Comparison of ENCODE assay signal across 8 cellular contexts in genomic region chr22:19122752-19123492, GRCh38. TPM values are rescaled to one million over a fixed set of nuclear protein-coding genes. Genes with fewer than 3 reads are reported as not detected.
A peak's percentile ranks its signal among the peaks of the same experiment; 100 is the strongest.
DNase-seq lines count a peak whose midpoint lies in the region; TF ChIP-seq lines count a peak whose summit lies in the region.

No MANE protein-coding gene starts in this region.

- DNase-seq in NCI-H2227 (lab: John Stamatoyannopoulos, UW; ENCODE audit: unreplicated experiment) (peak; percentile 69), NCI-H2227 treated with DMSO at 0.1 percent for 48 hours (lab: John Stamatoyannopoulos, UW) (no peak), PC-9 (no peak), endothelial cell (ENCODE audit: low spot score) (peak; percentile 37), NCI-H2081 treated with DMSO at 0.1 percent for 48 hours (lab: John Stamatoyannopoulos, UW) (no peak), NCI-H345 (lab: John Stamatoyannopoulos, UW) (no peak), SW 1271 (lab: John Stamatoyannopoulos, UW) (no peak)

- peaks cover 37% of the 10 kb centered on the region for H3K79me2 ChIP-seq in PC-9 (ENCODE audit: low read depth)

- H3K27ac Mint-ChIP-seq in endothelial cell (ENCODE audit: unreplicated experiment), result peak overlapping the region; percentile 10

- TF ChIP-seq CTCF in PC-9 (conservative IDR thresholded peaks at IDR 0.05) (no peak), endothelial cell (IDR thresholded peaks at IDR 0.05; ENCODE audit: unreplicated experiment) (no peak)

- no peaks in the 10 kb centered on the region for H3K9me2 ChIP-seq in PC-9 (ENCODE audit: insufficient read depth)

- H3K9me3 ChIP-seq in PC-9 (ENCODE audit: insufficient read depth, low read depth) (no peaks in the 10 kb centered on the region), muscle layer of duodenum (ENCODE audit: control insufficient read depth in 1 of 2, low read length in 2 of 2) (no peaks in the 10 kb centered on the region)

- H3K4me1 Mint-ChIP-seq in endothelial cell (ENCODE audit: unreplicated experiment), result peaks cover 19% of the 10 kb centered on the region

- CTCF ChIA-PET in PC-9 (lab: Charles Lee), result no interaction called here

- H3K4me3 Mint-ChIP-seq in endothelial cell (ENCODE audit: unreplicated experiment), result peak overlapping the region; percentile 87

- no peaks in the 10 kb centered on the region for H3K9me3 Mint-ChIP-seq in endothelial cell (ENCODE audit: unreplicated experiment)

- H3F3A ChIP-seq in PC-9 (ENCODE audit: insufficient read depth, low read depth), result no peaks in the 10 kb centered on the region

- peaks cover 17% of the 10 kb centered on the region for H4K20me1 ChIP-seq in PC-9 (ENCODE audit: insufficient read depth)

- no peak overlapping the region for H3K27ac ChIP-seq in PC-9
- no peak overlapping the region for H3K27ac ChIP-seq in muscle layer of duodenum (ENCODE audit: low read length)

- H3K27me3 ChIP-seq in PC-9 (ENCODE audit: insufficient read depth, low read depth) (no peaks in the 10 kb centered on the region), muscle layer of duodenum (ENCODE audit: low read depth, low read length) (no peaks in the 10 kb centered on the region)

- intact Hi-C loops in PC-9 (cut with micrococcal nuclease; ENCODE audit: unreplicated experiment), result no loop called here

- peaks cover 15% of the 10 kb centered on the region for H3K4me1 ChIP-seq in PC-9 (replicated peaks; ENCODE audit: insufficient read depth)
- peaks cover 23 to 32% of the 10 kb centered on the region in 2 donors for H3K4me1 ChIP-seq in muscle layer of duodenum (ENCODE audit: control insufficient read depth in 1 of 2, insufficient read depth in 2 of 2, low read length in 2 of 2)

- H3K4me3 ChIP-seq in PC-9 (peak overlapping the region; percentile 82; the same call in 1 of the 2 replicates), muscle layer of duodenum (ENCODE audit: low read depth in 1 of 2, low read length in 2 of 2) (peak overlapping the region; percentile 34 to 87)

- H3K36me3 ChIP-seq in PC-9 (ENCODE audit: low read depth) (no peaks in the 10 kb centered on the region), muscle layer of duodenum (ENCODE audit: control insufficient read depth in 1 of 2, insufficient read depth in 2 of 2, low read length in 2 of 2) (peaks cover 0 to 7% of the 10 kb centered on the region in 2 donors)

- H3K27me3 Mint-ChIP-seq in endothelial cell (ENCODE audit: unreplicated experiment), result peaks cover 8% of the 10 kb centered on the region

- no peaks in the 10 kb centered on the region for H3K36me3 Mint-ChIP-seq in endothelial cell (ENCODE audit: low read depth, unreplicated experiment)

- H3K4me2 ChIP-seq in PC-9, result peak overlapping the region; percentile 82

- H2AFZ ChIP-seq in PC-9, result peak overlapping the region; percentile 91

- BruUV-seq in PC-9 (replicated peaks; lab: Mats Ljungman, UMichigan), result no TSS peak

- POLR2A ChIA-PET in PC-9 (lab: Charles Lee; ENCODE audit: unreplicated experiment), result no interaction called here

RNA-seq across cellular contexts. Expression of gene DGCR2, which starts 0.7 kb away (rescaled TPM):
- 35.1 and 37.6 TPM in 2 replicates for total RNA-seq in PC-9 (2021)
- total RNA-seq in endothelial cell (ENCODE audit: unreplicated experiment), result 46.7 TPM

RNA-seq across cellular contexts. Expression of gene TSSK2, which starts 8.2 kb away (rescaled TPM):
- total RNA-seq in PC-9 (2021) (not detected in 2 replicates), endothelial cell (ENCODE audit: unreplicated experiment) (not detected)

RNA-seq across cellular contexts. Expression of gene ESS2, which starts 21.5 kb away (rescaled TPM):
- total RNA-seq in PC-9 (2021), result 10.3 and 14.6 TPM in 2 replicates
- 19.1 TPM for total RNA-seq in endothelial cell (ENCODE audit: unreplicated experiment)

RNA-seq across cellular contexts. Expression of gene GSC2, which starts 27.2 kb away (rescaled TPM):
- total RNA-seq in PC-9 (2021), result not detected in 2 replicates
- total RNA-seq in endothelial cell (ENCODE audit: unreplicated experiment), result not detected

RNA-seq across cellular contexts. Expression of gene SLC25A1, which starts 55.6 kb away (rescaled TPM):
- total RNA-seq in PC-9 (2021) (79.1 and 79.9 TPM in 2 replicates), endothelial cell (ENCODE audit: unreplicated experiment) (79.2 TPM)

Comparison
In these comparisons a context has a peak if more than half of its experiments do, and no peak if none do; other contexts are left out.
1. DNase-seq: peak in NCI-H2227 (single experiment) and endothelial cell (single experiment); none in NCI-H2227 treated with DMSO at 0.1 percent for 48 hours (single experiment), PC-9 (0 of 2), NCI-H2081 treated with DMSO at 0.1 percent for 48 hours (single experiment), NCI-H345 (single experiment) and SW 1271 (0 of 2).